ENCODE assay signal across 9 cellular contexts in the genomic region with DNA sequence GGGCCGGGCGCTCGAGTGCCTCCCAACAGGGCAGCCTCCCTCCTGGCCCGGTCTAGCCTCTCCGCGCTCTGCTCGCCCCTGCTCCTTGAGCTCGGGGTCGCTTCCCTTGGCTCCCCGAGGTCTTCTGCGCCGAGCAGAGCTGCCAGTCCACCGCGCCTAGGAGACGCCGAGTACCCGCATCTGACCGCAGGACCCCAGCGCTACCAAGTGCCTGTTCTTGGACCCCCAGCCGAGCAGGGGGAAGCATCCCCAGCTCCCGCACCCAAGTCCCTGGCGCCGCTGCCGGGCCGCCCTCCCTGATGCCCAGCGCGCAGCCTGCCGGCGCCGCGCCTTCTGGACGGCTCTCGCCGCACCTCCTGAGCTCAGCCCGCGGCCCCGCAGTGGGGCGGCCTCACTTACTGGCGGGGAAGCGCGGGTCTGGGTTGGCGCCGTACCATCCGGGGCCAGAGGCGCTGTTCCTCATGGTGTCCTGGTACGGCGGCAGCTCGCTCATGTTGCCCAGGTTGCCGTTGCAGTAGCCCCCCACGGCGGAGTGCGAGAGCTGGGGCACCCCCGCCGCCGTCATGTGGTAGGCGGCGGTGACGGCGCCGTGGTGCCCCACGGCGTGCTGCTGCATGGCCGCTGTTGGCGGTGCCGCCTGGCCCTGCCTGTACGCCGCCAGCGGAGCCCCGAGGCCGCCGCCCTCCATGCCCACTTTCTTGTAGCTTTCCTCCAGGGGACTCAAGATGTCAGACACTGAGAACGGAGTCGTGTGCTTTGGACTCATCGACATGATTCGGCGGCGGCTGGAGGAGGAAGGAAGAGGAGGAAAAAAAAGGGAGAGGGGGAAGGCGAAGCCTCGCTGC. TPM values are rescaled to one million over a fixed set of nuclear protein-coding genes. Genes with fewer than 3 reads are reported as not detected.
DNase-seq lines count a peak whose midpoint lies in the region; ATAC-seq and TF ChIP-seq lines count a peak whose summit lies in the region.
"Had no signal": no experiment of that assay in that cellular context is flagged by ENCODE, and none has a peak within 500 bp of the region (broad histone marks: within the 10 kb centered on the region; RNA-seq: fewer than 3 reads in every experiment).

No MANE protein-coding gene starts in this region.

- no peaks in the 10 kb centered on the region for H4K20me1 ChIP-seq in GM23248 (ENCODE audit: insufficient read depth)

- no peak for ATAC-seq in CD4-positive, alpha-beta T cell (ENCODE audit: poor library complexity)
- ATAC-seq in mucosa of descending colon (peak; percentile 18), HG03469 (IDR thresholded peaks at IDR 0.05; ENCODE audit: unreplicated experiment) (no peak)

- H2AFZ ChIP-seq in GM23248, result peak overlapping the region; percentile 62; the same call in 1 of the 2 replicates

- H3K4me1 ChIP-seq in GM23248 (ENCODE audit: insufficient read depth), result no peaks in the 10 kb centered on the region
- peaks cover 14% of the 10 kb centered on the region for H3K4me1 ChIP-seq in adipocyte (ENCODE audit: control insufficient read depth, insufficient read depth, low read length)
- peaks cover 25% of the 10 kb centered on the region for H3K4me1 ChIP-seq in mucosa of descending colon (ENCODE audit: low read depth)
- peaks cover 9 to 34% (median 30%) of the 10 kb centered on the region in 4 donors for H3K4me1 ChIP-seq in transverse colon

- no peak for TF ChIP-seq EP300 in transverse colon (IDR thresholded peaks at IDR 0.05; ENCODE audit: low read depth)

- peaks cover 67% of the 10 kb centered on the region for H3K27me3 Mint-ChIP-seq in CD4-positive, alpha-beta T cell

- no peaks in the 10 kb centered on the region for H3K9me2 ChIP-seq in GM23248 (ENCODE audit: insufficient read depth)

- H3F3A ChIP-seq in GM23248 (ENCODE audit: insufficient read depth), result no peaks in the 10 kb centered on the region

- no peak overlapping the region for H3K27ac Mint-ChIP-seq in CD4-positive, alpha-beta T cell

- no peaks in the 10 kb centered on the region for H3K79me2 ChIP-seq in GM23248 (ENCODE audit: insufficient read depth)

- H3K9me3 ChIP-seq in CD4-positive, alpha-beta T cell (ENCODE audit: control insufficient read depth, low read length), result no peaks in the 10 kb centered on the region
- H3K9me3 ChIP-seq in GM23248 (ENCODE audit: low read depth) (no peaks in the 10 kb centered on the region), adipocyte (ENCODE audit: control insufficient read depth, low read length) (no peaks in the 10 kb centered on the region), mucosa of descending colon (no peaks in the 10 kb centered on the region), transverse colon (no peaks in the 10 kb centered on the region)

- H3K27me3 ChIP-seq in CD4-positive, alpha-beta T cell (ENCODE audit: control insufficient read depth, insufficient read depth, low read length), result peaks cover 87% of the 10 kb centered on the region
- H3K27me3 ChIP-seq in GM23248 (replicated peaks; ENCODE audit: insufficient read depth) (peaks cover 88% of the 10 kb centered on the region), adipocyte (replicated peaks; ENCODE audit: control insufficient read depth, insufficient read depth, low read length) (peaks cover 92% of the 10 kb centered on the region), transverse colon (peaks cover 100% of the 10 kb centered on the region)

- no peak for TF ChIP-seq POLR2A in transverse colon (IDR thresholded peaks at IDR 0.05)

- peak overlapping the region; percentile 57 for H3K4me3 Mint-ChIP-seq in CD4-positive, alpha-beta T cell

- H3K9me3 Mint-ChIP-seq in CD4-positive, alpha-beta T cell, result no peaks in the 10 kb centered on the region

- H3K4me3 ChIP-seq in GM23248 (no peak overlapping the region; the same call in 1 of the 2 replicates), adipocyte (ENCODE audit: low read length) (peak overlapping the region; percentile 65), mucosa of descending colon (no peak overlapping the region), transverse colon (peak overlapping the region in 2 of 4 donors; percentile 3 to 48), foreskin fibroblast (ENCODE audit: low read depth in 1 of 2, low read length in 2 of 2) (no peak overlapping the region)

- DNase-seq in CD4-positive, alpha-beta T cell, result no peak
- DNase-seq in GM23248, result no peak
- DNase-seq in adipocyte (ENCODE audit: low read depth), result peak; percentile 13
- peak in 1 of 3 donors; percentile 21 for DNase-seq in mucosa of descending colon
- no peak for DNase-seq in kidney glomerular epithelial cell (lab: John Stamatoyannopoulos, UW)
- DNase-seq in transverse colon, result no peak
- DNase-seq in foreskin fibroblast, result no peak

- in situ Hi-C loops in GM23248 (cut with MboI), result no loop called here
- in situ Hi-C loops in transverse colon (cut with MboI; ENCODE audit: low pct_ligation_motif_present in 1 of 4, low pct_unique_long_range_greater_than_20kb in 1 of 4, low sequenced_read_pairs in 3 of 4), result no loop called here

- WGBS in GM23248 (ENCODE audit: low coverage in 1 of 2, low lambda C conversion rate in 2 of 2, missing lambda C conversion rate in 2 of 2), 2 experiments, result 3% methylated on average over 70 to 79 of the region's 79 CpGs
- 3 to 10% methylated on average over 6 to 41 of the region's 79 CpGs for WGBS in transverse colon (ENCODE audit: low coverage in 1 of 2), 2 donors

- intact Hi-C loops in CD4-positive, alpha-beta T cell (cut with DNase I, micrococcal nuclease), result no loop called here
- intact Hi-C loops in mucosa of descending colon (cut with DNase I, micrococcal nuclease), result no loop called here
- intact Hi-C loops in transverse colon (cut with DNase I; ENCODE audit: low total_unique reads), result no loop called here

- no peak for TF ChIP-seq CTCF in CD4-positive, alpha-beta T cell (IDR thresholded peaks at IDR 0.05)
- TF ChIP-seq CTCF in mucosa of descending colon (IDR thresholded peaks at IDR 0.05) (no peak), transverse colon (IDR thresholded peaks at IDR 0.05) (no peak), foreskin fibroblast (IDR thresholded peaks at IDR 0.05; ENCODE audit: low read depth, low read length) (no peak)

- H3K9ac ChIP-seq in GM23248 (no peak overlapping the region), adipocyte (ENCODE audit: low read length) (no peak overlapping the region)

- H3K4me1 Mint-ChIP-seq in CD4-positive, alpha-beta T cell (ENCODE audit: low read depth), result peaks cover 13% of the 10 kb centered on the region

- H3K36me3 ChIP-seq in GM23248 (ENCODE audit: low read depth) (no peaks in the 10 kb centered on the region), adipocyte (ENCODE audit: control insufficient read depth, insufficient read depth, low read length, severe bottlenecking) (no peaks in the 10 kb centered on the region), mucosa of descending colon (ENCODE audit: low read depth) (no peaks in the 10 kb centered on the region), transverse colon (no peaks in the 10 kb centered on the region)

- no peaks in the 10 kb centered on the region for H3K36me3 Mint-ChIP-seq in CD4-positive, alpha-beta T cell (ENCODE audit: low read depth)

- no peak overlapping the region for H3K4me2 ChIP-seq in GM23248 (ENCODE audit: unreplicated experiment)

- CTCF ChIA-PET in CD4-positive, alpha-beta T cell (lab: Charles Lee), result no interaction called here

- POLR2A ChIA-PET in CD4-positive, alpha-beta T cell (lab: Charles Lee), result no interaction called here

- no peak overlapping the region for H3K27ac ChIP-seq in CD4-positive, alpha-beta T cell (ENCODE audit: low read depth, low read length)
- H3K27ac ChIP-seq in GM23248 (no peak overlapping the region), transverse colon (no peak overlapping the region)

RNA-seq across cellular contexts. Expression of gene NKX2-1, which starts 1.2 kb away (rescaled TPM):
- total RNA-seq in CD4-positive, alpha-beta T cell, result not detected
- total RNA-seq in GM23248 (2014; rRNA removed; shearing (Covaris generic)), result not detected in 2 replicates
- not detected in 2 replicates for polyA plus RNA-seq in GM23248 (2016; fragmentation: Nextera tagmentation; extraction: Ambion mirVana)
- not detected for total RNA-seq in mucosa of descending colon
- not detected for total RNA-seq in transverse colon
- total RNA-seq: OCI-LY7 had no signal
